ENCODE assay signal across 1 cellular context in the genomic region with DNA sequence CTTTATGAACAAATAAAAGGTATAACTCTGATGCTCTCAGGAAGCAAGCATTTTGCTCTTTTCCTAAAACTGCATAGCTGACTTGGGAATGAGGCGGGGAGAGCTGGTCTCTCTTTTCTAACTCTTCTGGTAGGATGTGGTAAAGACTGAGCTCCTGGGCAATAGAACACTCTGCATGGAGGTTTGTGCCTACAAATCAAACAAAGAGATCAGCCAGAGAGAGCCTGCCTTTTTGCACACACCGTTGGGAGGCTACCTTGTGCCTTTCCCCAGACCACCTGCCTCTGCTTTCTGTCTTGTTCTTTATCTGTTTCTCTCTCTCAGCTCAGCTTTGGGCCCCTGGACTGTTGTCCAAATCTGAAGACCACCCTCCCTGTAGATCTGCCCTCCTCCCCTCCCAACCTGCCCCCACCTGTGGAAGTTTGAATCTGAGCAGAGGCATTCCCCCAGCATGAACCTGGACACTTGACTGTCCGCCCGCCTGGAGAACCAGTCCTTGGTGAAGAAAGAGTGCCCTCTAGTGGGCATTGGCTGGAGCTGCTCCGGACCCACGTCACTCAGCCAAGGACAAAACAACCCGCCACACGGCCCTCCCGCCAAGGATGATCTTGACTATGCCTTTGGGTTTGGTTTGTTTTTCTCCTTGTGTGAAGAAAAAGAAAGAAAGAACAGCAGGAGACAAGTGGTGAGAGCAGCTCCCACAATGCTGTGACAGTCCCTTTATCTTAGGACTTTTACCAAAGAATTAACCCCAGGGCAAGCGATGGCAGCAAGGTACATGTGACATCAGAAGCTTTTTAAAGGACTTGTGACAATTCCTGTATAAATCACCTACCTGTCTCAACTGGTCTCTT.
TF ChIP-seq lines count a peak whose summit lies in the region.

No MANE protein-coding gene starts in this region.

TF ChIP-seq in Ishikawa, 13 proteins besides CTCF, POLR2A, EP300 and RAD21 (continued from another document):
- TF ChIP-seq, protein P1, sequence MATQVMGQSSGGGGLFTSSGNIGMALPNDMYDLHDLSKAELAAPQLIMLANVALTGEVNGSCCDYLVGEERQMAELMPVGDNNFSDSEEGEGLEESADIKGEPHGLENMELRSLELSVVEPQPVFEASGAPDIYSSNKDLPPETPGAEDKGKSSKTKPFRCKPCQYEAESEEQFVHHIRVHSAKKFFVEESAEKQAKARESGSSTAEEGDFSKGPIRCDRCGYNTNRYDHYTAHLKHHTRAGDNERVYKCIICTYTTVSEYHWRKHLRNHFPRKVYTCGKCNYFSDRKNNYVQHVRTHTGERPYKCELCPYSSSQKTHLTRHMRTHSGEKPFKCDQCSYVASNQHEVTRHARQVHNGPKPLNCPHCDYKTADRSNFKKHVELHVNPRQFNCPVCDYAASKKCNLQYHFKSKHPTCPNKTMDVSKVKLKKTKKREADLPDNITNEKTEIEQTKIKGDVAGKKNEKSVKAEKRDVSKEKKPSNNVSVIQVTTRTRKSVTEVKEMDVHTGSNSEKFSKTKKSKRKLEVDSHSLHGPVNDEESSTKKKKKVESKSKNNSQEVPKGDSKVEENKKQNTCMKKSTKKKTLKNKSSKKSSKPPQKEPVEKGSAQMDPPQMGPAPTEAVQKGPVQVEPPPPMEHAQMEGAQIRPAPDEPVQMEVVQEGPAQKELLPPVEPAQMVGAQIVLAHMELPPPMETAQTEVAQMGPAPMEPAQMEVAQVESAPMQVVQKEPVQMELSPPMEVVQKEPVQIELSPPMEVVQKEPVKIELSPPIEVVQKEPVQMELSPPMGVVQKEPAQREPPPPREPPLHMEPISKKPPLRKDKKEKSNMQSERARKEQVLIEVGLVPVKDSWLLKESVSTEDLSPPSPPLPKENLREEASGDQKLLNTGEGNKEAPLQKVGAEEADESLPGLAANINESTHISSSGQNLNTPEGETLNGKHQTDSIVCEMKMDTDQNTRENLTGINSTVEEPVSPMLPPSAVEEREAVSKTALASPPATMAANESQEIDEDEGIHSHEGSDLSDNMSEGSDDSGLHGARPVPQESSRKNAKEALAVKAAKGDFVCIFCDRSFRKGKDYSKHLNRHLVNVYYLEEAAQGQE (IDR thresholded peaks at IDR 0.05; ENCODE audit: low read depth) = no peak
- TF ChIP-seq, protein P2, sequence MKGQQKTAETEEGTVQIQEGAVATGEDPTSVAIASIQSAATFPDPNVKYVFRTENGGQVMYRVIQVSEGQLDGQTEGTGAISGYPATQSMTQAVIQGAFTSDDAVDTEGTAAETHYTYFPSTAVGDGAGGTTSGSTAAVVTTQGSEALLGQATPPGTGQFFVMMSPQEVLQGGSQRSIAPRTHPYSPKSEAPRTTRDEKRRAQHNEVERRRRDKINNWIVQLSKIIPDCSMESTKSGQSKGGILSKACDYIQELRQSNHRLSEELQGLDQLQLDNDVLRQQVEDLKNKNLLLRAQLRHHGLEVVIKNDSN (IDR thresholded peaks at IDR 0.05) = no peak
- TF ChIP-seq FOXM1 (IDR thresholded peaks at IDR 0.05; ENCODE audit: borderline replicate concordance, low read depth) (no peak), EGR1 (IDR thresholded peaks at IDR 0.05) (no peak)
TF ChIP-seq in Ishikawa: peak in this region for 0.
